Comparison of ENCODE assay signal across 23 cellular contexts in the genomic region with DNA sequence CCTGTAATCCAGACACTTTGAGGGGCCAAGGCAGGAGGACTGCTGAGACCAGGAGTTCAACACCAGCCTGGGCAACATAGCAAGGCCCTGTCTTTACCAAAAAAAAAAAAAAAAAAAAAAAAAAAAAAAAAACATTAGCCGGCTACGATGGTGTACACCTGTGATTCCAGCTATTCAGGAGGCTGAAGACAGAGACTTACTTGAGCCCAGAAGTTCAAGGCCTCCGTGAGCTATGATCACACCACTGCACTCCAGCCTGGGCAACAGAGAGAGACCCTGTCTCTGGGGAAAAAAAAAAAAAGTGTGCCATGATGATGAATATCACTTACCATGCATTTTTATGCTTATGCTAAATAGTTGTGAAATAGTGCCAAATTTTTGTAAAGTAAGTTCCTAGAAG.
"Had no signal": no experiment of that assay in that cellular context is flagged by ENCODE, and none has a peak within 500 bp of the region (broad histone marks: within the 10 kb centered on the region; RNA-seq: fewer than 3 reads in every experiment).

No MANE protein-coding gene starts in this region.

- ATAC-seq: left cardiac atrium; pancreas; sciatic nerve; stimulated activated effector memory CD8-positive, alpha-beta T cell treated with anti-CD3 and anti-CD28 coated beads, Interleukin-12 subunit alpha, Interleukin-12 subunit beta, amount 100 ng/mL, for 72 hours; upper lobe of right lung had no signal

- DNase-seq: activated CD4-positive, alpha-beta T cell treated with anti-CD3 and anti-CD28 coated beads for 1 hour; activated CD4-positive, alpha-beta T cell treated with anti-CD3 and anti-CD28 coated beads, Interleukin-2, amount 50 U/mL, for 48 hours; activated gamma-delta T cell; brain microvascular endothelial cell; cortex of kidney; head of caudate nucleus; hippocampal formation; left cardiac atrium; mammary epithelial cell; naive B cell; nucleus accumbens; pancreas; retina; stimulated activated CD4-positive, alpha-beta T cell treated with anti-CD3 and anti-CD28 coated beads, Interleukin-4, amount 100 ng/mL, for 24 hours; thyroid gland; upper lobe of right lung had no signal

- H3K27ac ChIP-seq: brain microvascular endothelial cell, pancreas, prostate gland, thyroid gland, upper lobe of right lung had no signal

- H3K9me3 ChIP-seq: pancreas, prostate gland, thyroid gland, upper lobe of right lung had no signal

- H3K4me3 ChIP-seq: pancreas, prostate gland, skin epidermis, thyroid gland, upper lobe of right lung had no signal

- H3K4me3 Mint-ChIP-seq: naive B cell; neural crest cell; stimulated activated effector memory CD8-positive, alpha-beta T cell treated with anti-CD3 and anti-CD28 coated beads, Interleukin-12 subunit alpha, Interleukin-12 subunit beta, amount 100 ng/mL, for 72 hours; stimulated activated naive CD8-positive, alpha-beta T cell treated with anti-CD3 and anti-CD28 coated beads, Interleukin-15, Interleukin-2, amounts not matched to agents 100 ng/mL and 50 ng/mL, for 24 hours had no signal

- H3K27me3 ChIP-seq: brain microvascular endothelial cell, pancreas, thyroid gland, upper lobe of right lung had no signal

- H3K9me3 Mint-ChIP-seq: neural crest cell; stimulated activated effector memory CD8-positive, alpha-beta T cell treated with anti-CD3 and anti-CD28 coated beads, Interleukin-12 subunit alpha, Interleukin-12 subunit beta, amount 100 ng/mL, for 72 hours; stimulated activated naive CD8-positive, alpha-beta T cell treated with anti-CD3 and anti-CD28 coated beads, Interleukin-15, Interleukin-2, amounts not matched to agents 100 ng/mL and 50 ng/mL, for 24 hours had no signal

- H3K27ac Mint-ChIP-seq: naive B cell had no signal

- H3K4me1 ChIP-seq: pancreas, prostate gland, upper lobe of right lung had no signal

- H3K36me3 ChIP-seq: brain microvascular endothelial cell, pancreas, prostate gland, thyroid gland, upper lobe of right lung had no signal

- H3K36me3 Mint-ChIP-seq: activated naive CD4-positive, alpha-beta T cell treated with anti-CD3 and anti-CD28 coated beads, Interleukin-2, amount 50 U/mL, for 24 hours; stimulated activated effector memory CD8-positive, alpha-beta T cell treated with anti-CD3 and anti-CD28 coated beads, Interleukin-12 subunit alpha, Interleukin-12 subunit beta, amount 100 ng/mL, for 72 hours had no signal

- H3K27me3 Mint-ChIP-seq: activated naive CD4-positive, alpha-beta T cell treated with anti-CD3 and anti-CD28 coated beads, Interleukin-2, amount 50 U/mL, for 24 hours; naive B cell; stimulated activated naive CD8-positive, alpha-beta T cell treated with anti-CD3 and anti-CD28 coated beads, Interleukin-15, Interleukin-2, amounts not matched to agents 100 ng/mL and 50 ng/mL, for 24 hours had no signal
